In the genomic region with DNA sequence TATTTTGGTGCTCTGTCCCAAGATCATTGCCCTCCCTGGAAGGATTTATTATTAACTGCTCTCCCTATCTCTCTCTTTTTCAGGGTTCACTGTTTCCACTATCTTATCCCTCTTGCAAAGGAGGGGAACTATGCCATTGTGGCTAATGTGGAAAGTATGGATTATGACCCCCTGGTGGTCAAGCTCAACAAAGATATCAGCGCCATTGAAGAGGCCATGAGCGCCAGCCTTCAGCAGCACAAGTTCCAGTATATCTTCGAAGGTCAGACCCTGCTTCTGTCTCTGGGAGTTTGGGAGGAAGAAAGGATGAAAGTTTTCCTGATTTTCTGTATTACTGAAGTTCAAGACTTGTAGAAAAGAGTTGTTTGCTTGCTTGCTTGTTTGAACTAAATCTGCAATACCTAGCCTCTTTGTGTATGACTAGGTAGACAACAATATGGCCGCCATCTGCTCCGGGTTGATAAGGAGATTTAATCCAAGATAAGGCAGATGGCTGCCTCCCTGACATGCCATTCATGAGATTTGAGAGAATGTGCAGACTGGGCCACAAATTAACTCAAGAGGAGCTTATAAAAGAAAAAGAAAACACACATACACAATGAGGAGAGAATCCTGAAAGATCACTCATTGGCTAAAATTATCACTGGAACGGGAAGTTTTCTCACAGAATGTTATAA, we compare ENCODE assay signal across 18 cellular contexts.
DNase-seq lines count a peak whose midpoint lies in the region; ATAC-seq and TF ChIP-seq lines count a peak whose summit lies in the region.
"Had no signal": no experiment of that assay in that cellular context is flagged by ENCODE, and none has a peak within 500 bp of the region (broad histone marks: within the 10 kb centered on the region; RNA-seq: fewer than 3 reads in every experiment).

No MANE protein-coding gene starts in this region.

- peaks cover 18% of the 10 kb centered on the region for H3K4me1 Mint-ChIP-seq in endodermal cell
- H3K4me1 Mint-ChIP-seq in activated T-cell treated with anti-CD3 and anti-CD28 coated beads, Interleukin-2, amount 50 U/mL, for 72 hours (ENCODE audit: low read depth), result no peaks in the 10 kb centered on the region
- H3K4me1 Mint-ChIP-seq: CD4-positive, alpha-beta memory T cell had no signal

- H3K9me2 ChIP-seq in Loucy (replicated peaks; ENCODE audit: low read depth, low read length), result no peaks in the 10 kb centered on the region

- no peaks in the 10 kb centered on the region for H3K79me2 ChIP-seq in Loucy (ENCODE audit: insufficient read depth, low read length)

- no peak for DNase-seq in BE2C
- peak; percentile 17 for DNase-seq in SK-N-DZ (ENCODE audit: low spot score)
- no peak for DNase-seq in endodermal cell
- no peak for DNase-seq in activated T-cell treated with anti-CD3 and anti-CD28 coated beads, Interleukin-2, amount 50 U/mL, for 72 hours
- DNase-seq in superior temporal gyrus (ENCODE audit: extremely low spot score), result no peak
- DNase-seq in stimulated activated CD8-positive, alpha-beta memory T cell treated with anti-CD3 and anti-CD28 coated beads, Interleukin-4, amount 100 ng/mL, for 48 hours, result no peak
- DNase-seq: CD4-positive, alpha-beta memory T cell; DND-41; H7; IMR-90; Karpas-422; MG63; NCI-H1048; NCI-H1436; NCI-H2029; PC-9 had no signal

- no peak overlapping the region for H3K4me2 ChIP-seq in Loucy (ENCODE audit: low read depth, low read length, poor library complexity, severe bottlenecking)
- H3K4me2 ChIP-seq: PC-9 had no signal

- 92 to 97% methylated on average over 4 to 6 of the region's 6 CpGs for WGBS in endodermal cell (ENCODE audit: insufficient coverage in 1 of 2, insufficient read length in 1 of 2), 2 experiments

- H3K4me1 ChIP-seq in BE2C (no peaks in the 10 kb centered on the region), Loucy (ENCODE audit: insufficient read depth, low read length, poor library complexity, severe bottlenecking) (no peaks in the 10 kb centered on the region), endodermal cell (ENCODE audit: control insufficient read depth, insufficient read depth, low read length) (no peaks in the 10 kb centered on the region)

- H3K9me3 ChIP-seq in BE2C (no peaks in the 10 kb centered on the region), Loucy (ENCODE audit: insufficient read depth, low read depth, low read length) (no peaks in the 10 kb centered on the region), endodermal cell (ENCODE audit: control insufficient read depth, low read length) (no peaks in the 10 kb centered on the region)
- H3K9me3 ChIP-seq: MG63 had no signal

- no peak overlapping the region for H2AFZ ChIP-seq in Loucy (ENCODE audit: low read length)
- H2AFZ ChIP-seq: PC-9 had no signal

- H3K27me3 ChIP-seq in BE2C (no peaks in the 10 kb centered on the region), Loucy (ENCODE audit: insufficient read depth, low read length, poor library complexity, severe bottlenecking) (no peaks in the 10 kb centered on the region), endodermal cell (ENCODE audit: control insufficient read depth, insufficient read depth, low read length, poor library complexity, severe bottlenecking) (no peaks in the 10 kb centered on the region)
- H3K27me3 ChIP-seq: MG63 had no signal

- ATAC-seq in activated T-cell treated with anti-CD3 and anti-CD28 coated beads, Interleukin-2, amount 50 U/mL, for 72 hours (replicated peaks in 1 of 2), result no peak

- no peak overlapping the region for H3K27ac Mint-ChIP-seq in endodermal cell
- H3K27ac Mint-ChIP-seq in activated T-cell treated with anti-CD3 and anti-CD28 coated beads, Interleukin-2, amount 50 U/mL, for 72 hours, result no peak overlapping the region

- H3K4me3 ChIP-seq in BE2C (ENCODE audit: low read depth, low read length) (no peak overlapping the region), Loucy (ENCODE audit: low read length, poor library complexity, severe bottlenecking) (no peak overlapping the region), endodermal cell (ENCODE audit: low read length) (no peak overlapping the region)
- H3K4me3 ChIP-seq: MG63, PC-9 had no signal

- H3K9me3 Mint-ChIP-seq in endodermal cell, result no peaks in the 10 kb centered on the region
- H3K9me3 Mint-ChIP-seq in activated T-cell treated with anti-CD3 and anti-CD28 coated beads, Interleukin-2, amount 50 U/mL, for 72 hours, result no peaks in the 10 kb centered on the region

- H3K4me3 Mint-ChIP-seq in endodermal cell, result no peak overlapping the region
- H3K4me3 Mint-ChIP-seq in activated T-cell treated with anti-CD3 and anti-CD28 coated beads, Interleukin-2, amount 50 U/mL, for 72 hours, result no peak overlapping the region
- H3K4me3 Mint-ChIP-seq: CD4-positive, alpha-beta memory T cell had no signal

- H3K27ac ChIP-seq in endodermal cell (ENCODE audit: low read depth, low read length), result no peak overlapping the region
- H3K27ac ChIP-seq: HL-60, PC-9 had no signal

- H3K9ac ChIP-seq in Loucy (ENCODE audit: low read depth, low read length, poor library complexity, severe bottlenecking) (no peak overlapping the region), endodermal cell (ENCODE audit: extremely low read depth, low read length, poor library complexity, severe bottlenecking) (no peak overlapping the region)

- no peaks in the 10 kb centered on the region for H4K20me1 ChIP-seq in Loucy (ENCODE audit: insufficient read depth, low read length, poor library complexity, severe bottlenecking)

- H3F3A ChIP-seq in Loucy (ENCODE audit: low read depth), result no peaks in the 10 kb centered on the region

- H3K36me3 ChIP-seq in BE2C (peaks cover under 1% of the 10 kb centered on the region; the same call in 1 of the 2 replicates), Loucy (ENCODE audit: insufficient read depth, low read length) (peaks cover 22% of the 10 kb centered on the region; the same call in 1 of the 2 replicates), endodermal cell (ENCODE audit: control insufficient read depth, insufficient read depth, low read length) (peaks cover 8% of the 10 kb centered on the region)
- H3K36me3 ChIP-seq: MG63 had no signal

- peak; percentile 24; the same call in 1 of the 2 replicates for TF ChIP-seq CTCF in BE2C (IDR thresholded peaks at IDR 0.05; ENCODE audit: low read depth, low read length)
- 0 out of 2 replicates have a peak, but pooled peaks have one; percentile 11 for TF ChIP-seq CTCF in Loucy (conservative IDR thresholded peaks at IDR 0.05; ENCODE audit: low read length)
- peak; percentile 32 for TF ChIP-seq CTCF in endodermal cell (conservative IDR thresholded peaks at IDR 0.05)

- peaks cover 9% of the 10 kb centered on the region for H3K36me3 Mint-ChIP-seq in endodermal cell (ENCODE audit: low read depth)
- H3K36me3 Mint-ChIP-seq in activated T-cell treated with anti-CD3 and anti-CD28 coated beads, Interleukin-2, amount 50 U/mL, for 72 hours (ENCODE audit: insufficient read depth in 2 of 2), result peaks cover 8 to 10% of the 10 kb centered on the region in 2 donors

- H3K27me3 Mint-ChIP-seq in endodermal cell (ENCODE audit: insufficient read depth), result no peaks in the 10 kb centered on the region
- H3K27me3 Mint-ChIP-seq in activated T-cell treated with anti-CD3 and anti-CD28 coated beads, Interleukin-2, amount 50 U/mL, for 72 hours (ENCODE audit: low read depth), result no peaks in the 10 kb centered on the region
- H3K27me3 Mint-ChIP-seq: CD4-positive, alpha-beta memory T cell had no signal
